23 cellular contexts compared by ENCODE assay signal in the genomic region with DNA sequence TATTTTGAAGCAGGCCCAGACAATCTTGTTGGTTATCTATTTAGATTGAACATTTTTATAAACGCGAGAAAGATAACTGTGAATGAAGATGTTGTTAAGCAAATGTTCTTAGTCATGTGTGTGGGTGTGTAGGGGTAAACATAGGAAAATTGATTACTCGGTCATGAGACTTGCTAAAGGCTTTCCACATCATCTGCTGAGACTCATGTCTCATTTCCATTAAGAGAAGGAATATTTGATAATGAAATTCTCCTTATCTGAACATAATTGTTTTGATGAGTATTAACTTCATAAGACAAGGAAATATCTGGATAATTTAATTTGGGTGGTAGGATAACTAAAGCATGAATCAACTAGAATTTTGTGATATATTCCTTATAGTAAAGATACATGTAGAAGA. TPM values are rescaled to one million over a fixed set of nuclear protein-coding genes. Genes with fewer than 3 reads are reported as not detected.
A peak's percentile ranks its signal among the peaks of the same experiment; 100 is the strongest.
DNase-seq lines count a peak whose midpoint lies in the region; ATAC-seq, FAIRE-seq and TF ChIP-seq lines count a peak whose summit lies in the region.
"Had no signal": no experiment of that assay in that cellular context is flagged by ENCODE, and none has a peak within 500 bp of the region (broad histone marks: within the 10 kb centered on the region; RNA-seq: fewer than 3 reads in every experiment).

No MANE protein-coding gene starts in this region.

- DNase-seq in HCEC 1CT (peak; percentile 60), bronchial epithelial cell (ENCODE audit: low read depth) (peak; percentile 31), iris pigment epithelial cell (ENCODE audit: low read depth) (peak; percentile 67), SIG-M5 (lab: John Stamatoyannopoulos, UW) (no peak), amniotic stem cell (lab: John Stamatoyannopoulos, UW) (no peak), dermis blood vessel endothelial cell (no peak)
- DNase-seq: 8988T, COR-L47, DMS53, GOT3, MM.1S, NCI-H1105 treated with DMSO at 0.1 percent for 48 hours, NCI-H187, NCI-H446, NCI-H774 had no signal

- H3K36me3 ChIP-seq in ACC112 (ENCODE audit: insufficient read depth, low read length) = no peaks in the 10 kb centered on the region
- H3K36me3 ChIP-seq in bronchial epithelial cell (ENCODE audit: control insufficient read depth, insufficient read depth, low read length) = no peaks in the 10 kb centered on the region

- TF ChIP-seq CTCF in bronchial epithelial cell (IDR thresholded peaks at IDR 0.05; ENCODE audit: insufficient read depth, low read length, severe bottlenecking) = no peak

- peaks cover 20% of the 10 kb centered on the region for H3K4me1 ChIP-seq in ACC112 (ENCODE audit: control insufficient read depth, insufficient read depth, low read length, unreplicated experiment)

- H3K79me2 ChIP-seq in ACC112 (ENCODE audit: control insufficient read depth, insufficient read depth, low read length, unreplicated experiment) = no peaks in the 10 kb centered on the region

- peak overlapping the region; percentile 51 for H2AFZ ChIP-seq in ACC112 (ENCODE audit: low read length, unreplicated experiment)

- no peak for FAIRE-seq in bronchial epithelial cell (lab: Jason Lieb, UNC)
- FAIRE-seq: GM12891 had no signal

- H3K27me3 ChIP-seq in ACC112 (ENCODE audit: insufficient read depth, low read length) = no peaks in the 10 kb centered on the region
- H3K27me3 ChIP-seq in bronchial epithelial cell (ENCODE audit: control insufficient read depth, insufficient read depth, low read length) = no peaks in the 10 kb centered on the region

- peak overlapping the region; percentile 72 for H3K27ac ChIP-seq in ACC112 (ENCODE audit: low read depth, low read length)
- H3K27ac ChIP-seq: C4-2B, KMS-11 had no signal

- H3K4me3 ChIP-seq in ACC112 (ENCODE audit: low read depth, low read length) (peak overlapping the region; percentile 32), bronchial epithelial cell (ENCODE audit: low read depth, low read length) (no peak overlapping the region)

- no peak for ATAC-seq in HG02798 (IDR thresholded peaks at IDR 0.05; ENCODE audit: poor library complexity, unreplicated experiment)
- ATAC-seq: Panc1, Right ventricle myocardium inferior had no signal

RNA-seq across cellular contexts. Expression of a gene that starts 19.7 kb away (rescaled TPM):
- total RNA-seq in bronchial epithelial cell (1.6 and 2.2 TPM in 2 replicates), dermis blood vessel endothelial cell (15.1 and 20.3 TPM in 2 replicates)
- total RNA-seq: G401 had no signal

Comparison
In these comparisons a context has a peak if more than half of its experiments do, and no peak if none do; other contexts are left out.
1. DNase-seq: peak in HCEC 1CT (single experiment), bronchial epithelial cell (single experiment) and iris pigment epithelial cell (single experiment); none in SIG-M5 (single experiment), amniotic stem cell (single experiment) and dermis blood vessel endothelial cell (single experiment).